In genomic region chrX:104660092-104660491, GRCh38 we compare ENCODE assay signal across 19 cellular contexts.
"Had no signal": no experiment of that assay in that cellular context is flagged by ENCODE, and none has a peak within 500 bp of the region (broad histone marks: within the 10 kb centered on the region; RNA-seq: fewer than 3 reads in every experiment).

No MANE protein-coding gene starts in this region.

- H3K9me3 ChIP-seq: breast epithelium, mucosa of descending colon, transverse colon had no signal

- DNase-seq: activated T-cell treated with anti-CD3 and anti-CD28 coated beads, Interleukin-2, amount 50 U/mL, for 1 hour; cerebellar nuclear complex; foreskin fibroblast; mucosa of descending colon; nephron progenitor cell; nucleus accumbens; stimulated activated CD4-positive, alpha-beta T cell treated with anti-CD3 and anti-CD28 coated beads, Interleukin-2, amount 100 ng/mL, for 48 hours; stimulated activated CD8-positive, alpha-beta memory T cell treated with anti-CD3 and anti-CD28 coated beads, Interleukin-4, amount 100 ng/mL, for 48 hours; stimulated activated naive B cell treated with anti-CD40 and anti-IgM and Interleukin-4, amounts not matched to agents 10 μg/mL and 1 μg/mL and 100 μg/mL, for 72 hours; T-helper 1 cell; T-helper 9 cell; transverse colon had no signal

- ATAC-seq: activated naive CD4-positive, alpha-beta T cell treated with anti-CD3 and anti-CD28 coated beads, Interleukin-2, amount 50 U/mL, for 72 hours; mucosa of descending colon; sciatic nerve; stimulated activated naive B cell treated with anti-CD40 and anti-IgM and Interleukin-4, amounts not matched to agents 10 μg/mL and 1 μg/mL and 100 μg/mL, for 72 hours; WTC11 had no signal

- H3K4me1 ChIP-seq: breast epithelium, transverse colon had no signal

- H3K27ac ChIP-seq: breast epithelium, coronary artery, transverse colon had no signal

- H3K36me3 ChIP-seq: breast epithelium, transverse colon had no signal

- H3K4me3 ChIP-seq: breast epithelium, coronary artery, mucosa of descending colon, smooth muscle cell, transverse colon had no signal

- FAIRE-seq: keratinocyte had no signal
